8 cellular contexts compared by ENCODE assay signal in genomic region chr5:43603535-43604363, GRCh38. TPM values are rescaled to one million over a fixed set of nuclear protein-coding genes. Genes with fewer than 3 reads are reported as not detected.
DNase-seq lines count a peak whose midpoint lies in the region; ATAC-seq and TF ChIP-seq lines count a peak whose summit lies in the region.

No MANE protein-coding gene starts in this region.

- ATAC-seq in GM21619 (IDR thresholded peaks at IDR 0.05; ENCODE audit: unreplicated experiment) (peak; percentile 51), omental fat pad (ENCODE audit: low FRiP score) (peak; percentile 37)

- H3K27ac ChIP-seq in KMS-11 (peak overlapping the region; percentile 80), thymus (ENCODE audit: low read depth) (peak overlapping the region; percentile 91)

- TF ChIP-seq CTCF in KMS-11 (conservative IDR thresholded peaks at IDR 0.05; ENCODE audit: low read depth, low read length) (no peak), omental fat pad (IDR thresholded peaks at IDR 0.05) (no peak)

- H3K79me2 ChIP-seq in KMS-11 (ENCODE audit: insufficient read depth, low read depth) = peaks cover 36% of the 10 kb centered on the region

- 5% methylated on average over 39 of the region's 39 CpGs for WGBS in thymus

- H3K4me1 ChIP-seq in KMS-11 (ENCODE audit: low read depth, poor library complexity, severe bottlenecking) (peaks cover 40% of the 10 kb centered on the region), thymus (ENCODE audit: control insufficient read depth, insufficient read depth, low read length) (peaks cover 12% of the 10 kb centered on the region)

- DNase-seq in DMS79 (lab: John Stamatoyannopoulos, UW) (peak; percentile 62), SIG-M5 treated with dmso at 0.1 percent for 504 hours (lab: John Stamatoyannopoulos, UW; ENCODE audit: unreplicated experiment) (peak; percentile 93), germinal center (ENCODE audit: low spot score) (peak; percentile 74), omental fat pad (ENCODE audit: low spot score) (no peak)
- peak; percentile 12 to 46 (median 31) for DNase-seq in activated naive CD4-positive, alpha-beta T cell (lab: John Stamatoyannopoulos, UW)

- H3K36me3 ChIP-seq in KMS-11 (ENCODE audit: insufficient read depth) = no peaks in the 10 kb centered on the region
- no peaks in the 10 kb centered on the region for H3K36me3 ChIP-seq in thymus (ENCODE audit: control insufficient read depth, insufficient read depth)

- peak overlapping the region; percentile 92 for H3K4me2 ChIP-seq in KMS-11

- H2AFZ ChIP-seq in KMS-11 (ENCODE audit: low read depth) = peak overlapping the region; percentile 77

- H3K9me3 ChIP-seq in thymus (ENCODE audit: control insufficient read depth) = no peaks in the 10 kb centered on the region

- no peaks in the 10 kb centered on the region for H3K27me3 ChIP-seq in KMS-11 (ENCODE audit: insufficient read depth, low read depth)
- H3K27me3 ChIP-seq in thymus (ENCODE audit: control insufficient read depth, insufficient read depth) = no peaks in the 10 kb centered on the region

- H3K9ac ChIP-seq in KMS-11 = peak overlapping the region; percentile 86

- H3K4me3 ChIP-seq in KMS-11 (IDR thresholded peaks at IDR 0.05; ENCODE audit: insufficient read depth, low read depth, low read length) (no peak overlapping the region), thymus (ENCODE audit: low read length) (peak overlapping the region; percentile 96)

- no peaks in the 10 kb centered on the region for H4K20me1 ChIP-seq in KMS-11 (ENCODE audit: insufficient read depth)

RNA-seq across cellular contexts. Expression of gene NNT, which starts 0.8 kb away (rescaled TPM):
- total RNA-seq in omental fat pad = 10 to 100 TPM; 47.0 to 68.5 (median 60.8) TPM
- 30.8 TPM for polyA plus RNA-seq in thymus

RNA-seq across cellular contexts. Expression of gene PAIP1, which starts 46.9 kb away (rescaled TPM):
- total RNA-seq in omental fat pad = 10 to 100 TPM; 75.2 to 99.5 (median 79.3) TPM
- 59.2 TPM for polyA plus RNA-seq in thymus
